ENCODE assay signal across 20 cellular contexts in genomic region chr2:186009341-186009740, GRCh38.
DNase-seq lines count a peak whose midpoint lies in the region; ATAC-seq and TF ChIP-seq lines count a peak whose summit lies in the region.
"Had no signal": no experiment of that assay in that cellular context is flagged by ENCODE, and none has a peak within 500 bp of the region (broad histone marks: within the 10 kb centered on the region; RNA-seq: fewer than 3 reads in every experiment).

No MANE protein-coding gene starts in this region.

- no TSS peak for BruUV-seq in Caco-2 (replicated peaks; lab: Mats Ljungman, UMichigan)

- H3K9me2 ChIP-seq in GM23338 (ENCODE audit: insufficient read depth) (peaks cover 11% of the 10 kb centered on the region), Karpas-422 (replicated peaks; ENCODE audit: insufficient read depth, low read length) (no peaks in the 10 kb centered on the region)

- 80% methylated on average over 2 of the region's 2 CpGs for WGBS in HUES64
- WGBS in endodermal cell (ENCODE audit: insufficient coverage in 1 of 2, insufficient read length in 1 of 2), 2 experiments: 50 to 77% methylated on average over 1 to 2 of the region's 2 CpGs
- WGBS in iPS DF 6.9 (ENCODE audit: insufficient coverage, insufficient read length): no CpG with 5 or more reads among the region's 2 CpGs

- H3K27ac Mint-ChIP-seq in GM23338 (peak overlapping the region; percentile 53), endodermal cell (no peak overlapping the region), Caco-2 (ENCODE audit: unreplicated experiment) (no peak overlapping the region)
- H3K27ac Mint-ChIP-seq: CD4-positive, alpha-beta T cell had no signal

- H3K4me3 Mint-ChIP-seq in GM23338 (no peak overlapping the region), endodermal cell (no peak overlapping the region), Caco-2 (ENCODE audit: unreplicated experiment) (no peak overlapping the region)
- H3K4me3 Mint-ChIP-seq: CD4-positive, alpha-beta T cell had no signal

- H3K4me1 Mint-ChIP-seq in GM23338: peaks cover 17% of the 10 kb centered on the region
- H3K4me1 Mint-ChIP-seq in endodermal cell: no peaks in the 10 kb centered on the region
- no peaks in the 10 kb centered on the region for H3K4me1 Mint-ChIP-seq in Caco-2 (ENCODE audit: low read depth, unreplicated experiment)

- H3K4me2 ChIP-seq in GM23338: peak overlapping the region; percentile 53; the same call in 1 of the 2 replicates
- no peak overlapping the region for H3K4me2 ChIP-seq in Karpas-422 (ENCODE audit: low read depth, low read length, poor library complexity, severe bottlenecking)
- H3K4me2 ChIP-seq: A549 had no signal

- H3K79me2 ChIP-seq in GM23338 (replicated peaks; ENCODE audit: insufficient read depth) (no peaks in the 10 kb centered on the region), Karpas-422 (ENCODE audit: low read length) (no peaks in the 10 kb centered on the region)

- H3K9me3 Mint-ChIP-seq in GM23338 (peaks cover 50% of the 10 kb centered on the region), endodermal cell (peaks cover 23% of the 10 kb centered on the region), Caco-2 (ENCODE audit: unreplicated experiment) (peaks cover 17% of the 10 kb centered on the region)

- H3K36me3 ChIP-seq in GM23338 (ENCODE audit: insufficient read depth): 0 out of 2 replicates have a peak, but pooled peaks cover 5% of the 10 kb centered on the region
- no peaks in the 10 kb centered on the region for H3K36me3 ChIP-seq in HUES64 (ENCODE audit: insufficient read depth, low read length)
- H3K36me3 ChIP-seq in endodermal cell (ENCODE audit: control insufficient read depth, insufficient read depth, low read length): no peaks in the 10 kb centered on the region
- H3K36me3 ChIP-seq in iPS DF 6.9 (ENCODE audit: control insufficient read depth, insufficient read depth, low read length): no peaks in the 10 kb centered on the region
- no peaks in the 10 kb centered on the region for H3K36me3 ChIP-seq in Karpas-422 (ENCODE audit: insufficient read depth, low read length)
- no peaks in the 10 kb centered on the region for H3K36me3 ChIP-seq in Caco-2 (ENCODE audit: control insufficient read depth, insufficient read depth, low read length)

- H3K9me3 ChIP-seq in HUES64 (ENCODE audit: insufficient read depth, low read depth, low read length): peaks cover 9% of the 10 kb centered on the region; the same call in 1 of the 2 replicates
- peaks cover 22% of the 10 kb centered on the region for H3K9me3 ChIP-seq in endodermal cell (ENCODE audit: control insufficient read depth, low read length)
- no peaks in the 10 kb centered on the region for H3K9me3 ChIP-seq in iPS DF 6.9 (ENCODE audit: control insufficient read depth, insufficient read depth, low read length)
- peaks cover 9% of the 10 kb centered on the region for H3K9me3 ChIP-seq in Karpas-422 (ENCODE audit: low read length)
- H3K9me3 ChIP-seq in Caco-2: no peaks in the 10 kb centered on the region
- H3K9me3 ChIP-seq: A549 had no signal

- TF ChIP-seq CTCF in GM23338 (conservative IDR thresholded peaks at IDR 0.05; ENCODE audit: low read depth in 2 of 2) (no peak), endodermal cell (conservative IDR thresholded peaks at IDR 0.05) (no peak), Caco-2 (IDR thresholded peaks at IDR 0.05; ENCODE audit: insufficient read depth in 1 of 2, low read depth in 1 of 2, low read length in 1 of 2, severe bottlenecking in 1 of 2, unreplicated experiment in 1 of 2) (no peak)

- H3K27ac ChIP-seq in GM23338 (ENCODE audit: low read depth) (peak overlapping the region; percentile 66), HUES64 (ENCODE audit: low read depth, low read length) (peak overlapping the region; percentile 14; the same call in 1 of the 2 replicates), endodermal cell (ENCODE audit: low read depth, low read length) (no peak overlapping the region), iPS DF 6.9 (ENCODE audit: low read length) (no peak overlapping the region), Karpas-422 (ENCODE audit: low read length) (no peak overlapping the region)
- H3K27ac ChIP-seq: 22Rv1, A549, C4-2B, GM23248 had no signal

- H3K4me3 ChIP-seq in GM23338: no peak overlapping the region
- no peak overlapping the region for H3K4me3 ChIP-seq in HUES64 (ENCODE audit: low read length)
- H3K4me3 ChIP-seq in endodermal cell (ENCODE audit: low read length): no peak overlapping the region
- H3K4me3 ChIP-seq in iPS DF 6.9 (ENCODE audit: low read length): no peak overlapping the region
- no peak overlapping the region for H3K4me3 ChIP-seq in Karpas-422 (ENCODE audit: low read length)
- no peak overlapping the region for H3K4me3 ChIP-seq in Caco-2 (ENCODE audit: low read depth, low read length)
- H3K4me3 ChIP-seq: A549, GM12878, GM23248, K562 had no signal

- POLR2A ChIA-PET in Caco-2 (lab: Charles Lee): no interaction called here

- CTCF ChIA-PET in Caco-2 (lab: Charles Lee): no interaction called here

- intact Hi-C loops in Caco-2 (cut with micrococcal nuclease; ENCODE audit: unreplicated experiment): no loop called here

- H4K20me1 ChIP-seq in GM23338 (replicated peaks; ENCODE audit: insufficient read depth) (no peaks in the 10 kb centered on the region), Karpas-422 (ENCODE audit: insufficient read depth, low read depth, low read length) (no peaks in the 10 kb centered on the region)

- H3K36me3 Mint-ChIP-seq in GM23338 (ENCODE audit: low read depth): peaks cover 58% of the 10 kb centered on the region
- peaks cover 2% of the 10 kb centered on the region for H3K36me3 Mint-ChIP-seq in endodermal cell (ENCODE audit: low read depth)
- no peaks in the 10 kb centered on the region for H3K36me3 Mint-ChIP-seq in Caco-2 (ENCODE audit: insufficient read depth, unreplicated experiment)

- H3F3A ChIP-seq in GM23338 (replicated peaks; ENCODE audit: low read depth): no peaks in the 10 kb centered on the region

- H3K4me1 ChIP-seq in GM23338 (ENCODE audit: insufficient read depth): peaks cover 10% of the 10 kb centered on the region; the same call in 1 of the 2 replicates
- no peaks in the 10 kb centered on the region; the same call in 1 of the 2 replicates for H3K4me1 ChIP-seq in HUES64 (ENCODE audit: insufficient read depth, low read length)
- H3K4me1 ChIP-seq in endodermal cell (ENCODE audit: control insufficient read depth, insufficient read depth, low read length): no peaks in the 10 kb centered on the region
- no peaks in the 10 kb centered on the region for H3K4me1 ChIP-seq in iPS DF 6.9 (ENCODE audit: control insufficient read depth, insufficient read depth, low read length)
- H3K4me1 ChIP-seq in Karpas-422 (ENCODE audit: low read length): no peaks in the 10 kb centered on the region
- no peaks in the 10 kb centered on the region for H3K4me1 ChIP-seq in Caco-2
- H3K4me1 ChIP-seq: A549 had no signal

- no peaks in the 10 kb centered on the region for H3K27me3 Mint-ChIP-seq in GM23338 (ENCODE audit: insufficient read depth, low read depth, poor library complexity)
- H3K27me3 Mint-ChIP-seq in endodermal cell (ENCODE audit: insufficient read depth): no peaks in the 10 kb centered on the region
- no peaks in the 10 kb centered on the region for H3K27me3 Mint-ChIP-seq in Caco-2 (ENCODE audit: insufficient read depth, unreplicated experiment)
- H3K27me3 Mint-ChIP-seq: CD4-positive, alpha-beta T cell had no signal

- no peak for ATAC-seq in GM23338
- ATAC-seq: A549, GM12878, K562 had no signal

- no peak overlapping the region for H2AFZ ChIP-seq in GM23338
- no peak overlapping the region for H2AFZ ChIP-seq in Karpas-422 (ENCODE audit: low read length)
- H2AFZ ChIP-seq: GM23248 had no signal

- no peaks in the 10 kb centered on the region for H3K27me3 ChIP-seq in GM23338 (ENCODE audit: insufficient read depth)
- H3K27me3 ChIP-seq in HUES64 (ENCODE audit: insufficient read depth, low read length): no peaks in the 10 kb centered on the region
- H3K27me3 ChIP-seq in endodermal cell (ENCODE audit: control insufficient read depth, insufficient read depth, low read length, poor library complexity, severe bottlenecking): no peaks in the 10 kb centered on the region
- H3K27me3 ChIP-seq in iPS DF 6.9 (ENCODE audit: control insufficient read depth, insufficient read depth, low read length): no peaks in the 10 kb centered on the region
- H3K27me3 ChIP-seq in Karpas-422 (ENCODE audit: low read length): no peaks in the 10 kb centered on the region
- no peaks in the 10 kb centered on the region for H3K27me3 ChIP-seq in Caco-2 (replicated peaks; ENCODE audit: control insufficient read depth, insufficient read depth, low read length)

- DNase-seq in GM23338 (ENCODE audit: low spot score) (peak; percentile 29), endodermal cell (peak; percentile 43), iPS DF 6.9 (ENCODE audit: low read depth, low spot score) (peak; percentile 9), NCI-H748 treated with DMSO at 0.1 percent for 48 hours (lab: John Stamatoyannopoulos, UW) (no peak), Karpas-422 (no peak), Caco-2 (no peak), NCI-H345 (lab: John Stamatoyannopoulos, UW) (no peak)
- DNase-seq: AML-193; CD4-positive, alpha-beta T cell; DMS153; DMS79 treated with DMSO at 0.1 percent for 48 hours; GM23248; H7; IMR-90 had no signal

- no peak overlapping the region for H3K9ac ChIP-seq in HUES64 (ENCODE audit: low read depth, low read length)
- no peak overlapping the region for H3K9ac ChIP-seq in endodermal cell (ENCODE audit: extremely low read depth, low read length, poor library complexity, severe bottlenecking)
- no peak overlapping the region for H3K9ac ChIP-seq in Karpas-422 (ENCODE audit: low read length)
- H3K9ac ChIP-seq: GM23248 had no signal

TF ChIP-seq in GM23338, 12 proteins besides CTCF, POLR2A, EP300 and RAD21 (continues in another document):
- peak; percentile 54; the same call in 1 of the 2 replicates for TF ChIP-seq ETS1 (IDR thresholded peaks at IDR 0.05)
- no peak for TF ChIP-seq ZNF114 (CRISPR knock-in tag; IDR thresholded peaks at IDR 0.05)
- TF ChIP-seq CREB1 (CRISPR knock-in tag; IDR thresholded peaks at IDR 0.05; ENCODE audit: low read depth): no peak

Comparison
In these comparisons a context has a peak if more than half of its experiments do, and no peak if none do; other contexts are left out.
1. DNase-seq: peak in GM23338 (single experiment), endodermal cell (single experiment) and iPS DF 6.9 (single experiment); none in NCI-H748 treated with DMSO at 0.1 percent for 48 hours (single experiment), Karpas-422 (single experiment), Caco-2 (0 of 2) and NCI-H345 (single experiment).
2. H3K27ac ChIP-seq: peak in GM23338 (single experiment) and HUES64 (single experiment); none in endodermal cell (single experiment), iPS DF 6.9 (single experiment) and Karpas-422 (single experiment).